Comparison of ENCODE assay signal across 9 cellular contexts in genomic region chr1:158793604-158794003, GRCh38. TPM values are rescaled to one million over a fixed set of nuclear protein-coding genes. Genes with fewer than 3 reads are reported as not detected.
DNase-seq lines count a peak whose midpoint lies in the region; ATAC-seq and TF ChIP-seq lines count a peak whose summit lies in the region.
"Had no signal": no experiment of that assay in that cellular context is flagged by ENCODE, and none has a peak within 500 bp of the region (broad histone marks: within the 10 kb centered on the region; RNA-seq: fewer than 3 reads in every experiment).

No MANE protein-coding gene starts in this region.

- POLR2A ChIA-PET in activated CD4-positive, alpha-beta T cell treated with anti-CD3 and anti-CD28 coated beads, Interleukin-2, amount 10 ng/mL, durations not matched to agents 7 days and 5 days (lab: Charles Lee): no interaction called here

- ATAC-seq in HG02759 (IDR thresholded peaks at IDR 0.05; ENCODE audit: unreplicated experiment) (peak; percentile 50), left lung (peak; percentile 26), HG03025 (IDR thresholded peaks at IDR 0.05; ENCODE audit: low FRiP score, unreplicated experiment) (no peak)
- ATAC-seq: esophagus mucosa had no signal

- no peaks in the 10 kb centered on the region for H3K4me1 Mint-ChIP-seq in activated CD4-positive, alpha-beta T cell treated with anti-CD3 and anti-CD28 coated beads, Interleukin-2, amount 10 ng/mL, durations not matched to agents 7 days and 5 days
- no peaks in the 10 kb centered on the region for H3K4me1 Mint-ChIP-seq in activated naive CD8-positive, alpha-beta T cell treated with anti-CD3 and anti-CD28 coated beads for 36 hours

- H3K9me3 Mint-ChIP-seq in activated CD4-positive, alpha-beta T cell treated with anti-CD3 and anti-CD28 coated beads, Interleukin-2, amount 10 ng/mL, durations not matched to agents 7 days and 5 days: no peaks in the 10 kb centered on the region
- no peaks in the 10 kb centered on the region for H3K9me3 Mint-ChIP-seq in activated naive CD8-positive, alpha-beta T cell treated with anti-CD3 and anti-CD28 coated beads for 36 hours

- DNase-seq in Daoy (ENCODE audit: low read depth) (peak; percentile 9), left lung (no peak), NCI-H226 (no peak), NCI-H524 treated with DMSO at 0.1 percent for 48 hours (lab: John Stamatoyannopoulos, UW) (no peak)
- DNase-seq in activated CD4-positive, alpha-beta T cell treated with anti-CD3 and anti-CD28 coated beads, Interleukin-2, amount 10 ng/mL, durations not matched to agents 7 days and 5 days: peak; percentile 32
- DNase-seq in activated naive CD8-positive, alpha-beta T cell treated with anti-CD3 and anti-CD28 coated beads for 36 hours: no peak

- peaks cover 0 to under 1% of the 10 kb centered on the region in 2 donors for H3K4me1 ChIP-seq in left lung

- no peak overlapping the region for H3K4me3 Mint-ChIP-seq in activated CD4-positive, alpha-beta T cell treated with anti-CD3 and anti-CD28 coated beads, Interleukin-2, amount 10 ng/mL, durations not matched to agents 7 days and 5 days
- H3K4me3 Mint-ChIP-seq in activated naive CD8-positive, alpha-beta T cell treated with anti-CD3 and anti-CD28 coated beads for 36 hours: no peak overlapping the region

- no peaks in the 10 kb centered on the region for H3K36me3 Mint-ChIP-seq in activated CD4-positive, alpha-beta T cell treated with anti-CD3 and anti-CD28 coated beads, Interleukin-2, amount 10 ng/mL, durations not matched to agents 7 days and 5 days (ENCODE audit: low read depth)
- no peaks in the 10 kb centered on the region for H3K36me3 Mint-ChIP-seq in activated naive CD8-positive, alpha-beta T cell treated with anti-CD3 and anti-CD28 coated beads for 36 hours

- H3K27ac Mint-ChIP-seq in activated CD4-positive, alpha-beta T cell treated with anti-CD3 and anti-CD28 coated beads, Interleukin-2, amount 10 ng/mL, durations not matched to agents 7 days and 5 days: no peak overlapping the region
- H3K27ac Mint-ChIP-seq in activated naive CD8-positive, alpha-beta T cell treated with anti-CD3 and anti-CD28 coated beads for 36 hours: no peak overlapping the region

- peak; percentile 15 to 24 for TF ChIP-seq CTCF in left lung (IDR thresholded peaks at IDR 0.05)

- H3K27ac ChIP-seq in left lung: no peak overlapping the region

- H3K4me3 ChIP-seq in left lung: no peak overlapping the region

- H3K27me3 ChIP-seq in left lung: no peaks in the 10 kb centered on the region

- CTCF ChIA-PET in activated CD4-positive, alpha-beta T cell treated with anti-CD3 and anti-CD28 coated beads, Interleukin-2, amount 10 ng/mL, durations not matched to agents 7 days and 5 days (lab: Charles Lee): interaction anchor here (0.8 to 2.1 kb wide), 4 partner anchors 25 to 206 kb away, joined by 3 to 8 read pairs (median 6); no protein-coding TSS in a partner anchor

- H3K27me3 Mint-ChIP-seq in activated CD4-positive, alpha-beta T cell treated with anti-CD3 and anti-CD28 coated beads, Interleukin-2, amount 10 ng/mL, durations not matched to agents 7 days and 5 days: peaks cover 11% of the 10 kb centered on the region
- peaks cover 21% of the 10 kb centered on the region for H3K27me3 Mint-ChIP-seq in activated naive CD8-positive, alpha-beta T cell treated with anti-CD3 and anti-CD28 coated beads for 36 hours

- no peaks in the 10 kb centered on the region for H3K9me3 ChIP-seq in left lung

- intact Hi-C loops in left lung (cut with DNase I): no loop called here

- no peaks in the 10 kb centered on the region for H3K36me3 ChIP-seq in left lung

RNA-seq across cellular contexts. Expression of gene OR6N2, which starts 12.6 kb away (rescaled TPM):
- total RNA-seq in Daoy (2014; rRNA removed; shearing (Covaris generic)): not detected in 2 replicates
- not detected for total RNA-seq in activated CD4-positive, alpha-beta T cell treated with anti-CD3 and anti-CD28 coated beads, Interleukin-2, amount 10 ng/mL, durations not matched to agents 7 days and 5 days
- total RNA-seq in left lung: under 1 TPM in 1 of 2 donors, not detected in 1; 0.08 TPM
- not detected for total RNA-seq in activated naive CD8-positive, alpha-beta T cell treated with anti-CD3 and anti-CD28 coated beads for 36 hours
- total RNA-seq: esophagus mucosa had no signal

RNA-seq across cellular contexts. Expression of gene OR6N1, which starts 21.6 kb away (rescaled TPM):
- not detected in 2 replicates for total RNA-seq in Daoy (2014; rRNA removed; shearing (Covaris generic))
- total RNA-seq in activated CD4-positive, alpha-beta T cell treated with anti-CD3 and anti-CD28 coated beads, Interleukin-2, amount 10 ng/mL, durations not matched to agents 7 days and 5 days: not detected
- under 1 TPM in 1 of 2 donors, not detected in 1; 0.26 TPM for total RNA-seq in left lung
- total RNA-seq in activated naive CD8-positive, alpha-beta T cell treated with anti-CD3 and anti-CD28 coated beads for 36 hours: not detected
- total RNA-seq: esophagus mucosa had no signal

RNA-seq across cellular contexts. Expression of gene MNDA, which starts 37.5 kb away (rescaled TPM):
- not detected in 2 replicates for total RNA-seq in Daoy (2014; rRNA removed; shearing (Covaris generic))
- total RNA-seq in activated CD4-positive, alpha-beta T cell treated with anti-CD3 and anti-CD28 coated beads, Interleukin-2, amount 10 ng/mL, durations not matched to agents 7 days and 5 days: not detected
- total RNA-seq in left lung: 10 to 100 TPM; 21.9 to 82.3 TPM
- total RNA-seq in activated naive CD8-positive, alpha-beta T cell treated with anti-CD3 and anti-CD28 coated beads for 36 hours: under 1 TPM in 1 of 2 experiments, not detected in 1; 0.20 TPM

RNA-seq across cellular contexts. Expression of gene OR6K6, which starts 39.1 kb away (rescaled TPM):
- total RNA-seq in Daoy (2014; rRNA removed; shearing (Covaris generic)): not detected in 2 replicates
- not detected for total RNA-seq in activated CD4-positive, alpha-beta T cell treated with anti-CD3 and anti-CD28 coated beads, Interleukin-2, amount 10 ng/mL, durations not matched to agents 7 days and 5 days
- not detected for total RNA-seq in left lung
- total RNA-seq in activated naive CD8-positive, alpha-beta T cell treated with anti-CD3 and anti-CD28 coated beads for 36 hours: not detected
- total RNA-seq: esophagus mucosa had no signal

Comparison
In these comparisons a context has a peak if more than half of its experiments do, and no peak if none do; other contexts are left out.
1. DNase-seq: peak in Daoy (single experiment) and activated CD4-positive, alpha-beta T cell treated with anti-CD3 and anti-CD28 coated beads, Interleukin-2, amount 10 ng/mL, durations not matched to agents 7 days and 5 days (single experiment); none in left lung (0 of 2), activated naive CD8-positive, alpha-beta T cell treated with anti-CD3 and anti-CD28 coated beads for 36 hours (single experiment), NCI-H226 (single experiment) and NCI-H524 treated with DMSO at 0.1 percent for 48 hours (single experiment).
2. RNA of gene MNDA, which starts 37.5 kb away (total RNA-seq): 21.9 to 82.3 TPM in left lung; 0.20 TPM in activated naive CD8-positive, alpha-beta T cell treated with anti-CD3 and anti-CD28 coated beads for 36 hours, not detected in Daoy and not detected in activated CD4-positive, alpha-beta T cell treated with anti-CD3 and anti-CD28 coated beads, Interleukin-2, amount 10 ng/mL, durations not matched to agents 7 days and 5 days; every median in the first group is over 10 times any median in the second.